9 cellular contexts compared by ENCODE assay signal in the genomic region with DNA sequence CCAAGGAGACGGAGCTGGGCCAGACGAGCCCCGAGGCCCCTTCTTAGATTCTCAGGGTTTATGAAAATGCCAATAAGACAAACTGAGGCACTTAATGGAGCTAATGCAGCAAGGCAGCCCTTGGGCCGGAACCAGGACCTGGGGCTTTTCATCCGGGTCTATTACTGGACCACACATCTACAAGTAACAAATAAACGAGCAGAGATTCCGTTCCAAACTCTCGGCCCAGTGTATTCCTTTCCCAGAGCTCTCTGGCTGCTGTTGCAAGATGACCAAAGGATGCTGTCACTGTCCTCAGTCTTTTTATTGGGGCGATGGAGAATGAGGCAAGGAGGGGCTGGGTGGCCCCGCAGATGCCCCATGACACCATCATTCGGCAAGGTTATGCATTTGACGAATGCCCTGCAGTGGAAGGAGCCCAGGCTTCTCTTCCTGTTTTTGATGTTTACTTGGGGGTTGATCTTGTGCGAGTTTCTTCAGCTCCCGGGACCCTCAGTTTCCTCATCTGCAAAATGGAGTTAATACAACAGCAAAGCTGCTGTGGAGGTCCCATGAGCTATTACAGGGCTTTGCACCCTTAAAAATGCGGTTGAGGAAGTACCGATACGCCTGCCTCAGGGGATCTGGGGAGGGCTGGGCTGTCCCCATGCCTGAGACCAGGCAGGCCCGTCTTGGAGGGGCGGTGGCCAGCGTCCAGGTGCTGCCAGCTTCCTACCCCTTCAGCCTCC. TPM values are rescaled to one million over a fixed set of nuclear protein-coding genes. Genes with fewer than 3 reads are reported as not detected.
DNase-seq lines count a peak whose midpoint lies in the region; ATAC-seq and TF ChIP-seq lines count a peak whose summit lies in the region.
"Had no signal": no experiment of that assay in that cellular context is flagged by ENCODE, and none has a peak within 500 bp of the region (broad histone marks: within the 10 kb centered on the region; RNA-seq: fewer than 3 reads in every experiment).

No MANE protein-coding gene starts in this region.

- CTCF ChIA-PET in RWPE1 (lab: Yijun Ruan, JAX): interaction anchor here (0.7 to 1.6 kb wide), 2 partner anchors 22 to 120 kb away, joined by 4 to 6 read pairs; no protein-coding TSS in a partner anchor

- POLR2A ChIA-PET in RWPE1 (lab: Yijun Ruan, JAX; ENCODE audit: low non-redundant PET): no interaction called here

- peaks cover 9% of the 10 kb centered on the region; the same call in 1 of the 2 replicates for H3F3A ChIP-seq in Loucy (ENCODE audit: low read depth)

- H3K27ac ChIP-seq in esophagus muscularis mucosa (replicated peaks in 1 of 4) (peak overlapping the region; percentile 90 to 96 (median 94)), prostate gland (peak overlapping the region in 1 of 2 donors; percentile 77), RWPE1 (no peak overlapping the region)

- H3K9me2 ChIP-seq in Loucy (replicated peaks; ENCODE audit: low read depth, low read length): no peaks in the 10 kb centered on the region

- H3K27me3 ChIP-seq in Loucy (ENCODE audit: insufficient read depth, low read length, poor library complexity, severe bottlenecking): no peaks in the 10 kb centered on the region
- peaks cover 0 to 15% (median 3%) of the 10 kb centered on the region in 4 donors for H3K27me3 ChIP-seq in esophagus muscularis mucosa
- no peaks in the 10 kb centered on the region for H3K27me3 ChIP-seq in prostate gland (replicated peaks; ENCODE audit: insufficient read depth)

- TF ChIP-seq EP300 in esophagus muscularis mucosa (IDR thresholded peaks at IDR 0.05): no peak

- H3K9me3 ChIP-seq in Loucy (ENCODE audit: insufficient read depth, low read depth, low read length): no peaks in the 10 kb centered on the region
- no peaks in the 10 kb centered on the region for H3K9me3 ChIP-seq in esophagus muscularis mucosa
- H3K9me3 ChIP-seq in prostate gland: no peaks in the 10 kb centered on the region

- no peak for ATAC-seq in GM18861 (IDR thresholded peaks at IDR 0.05; ENCODE audit: unreplicated experiment)
- ATAC-seq in activated CD4-positive, CD25-positive, alpha-beta regulatory T cell treated with anti-CD3 and anti-CD28 coated beads, Interleukin-2, amount 50 U/mL, for 24 hours: no peak

- H3K4me2 ChIP-seq in Loucy (ENCODE audit: low read depth, low read length, poor library complexity, severe bottlenecking): peak overlapping the region; percentile 88

- TF ChIP-seq CTCF in Loucy (conservative IDR thresholded peaks at IDR 0.05; ENCODE audit: low read length): no peak
- no peak for TF ChIP-seq CTCF in esophagus muscularis mucosa (IDR thresholded peaks at IDR 0.05)
- no peak for TF ChIP-seq CTCF in prostate gland (IDR thresholded peaks at IDR 0.05)
- no peak for TF ChIP-seq CTCF in RWPE1 (conservative IDR thresholded peaks at IDR 0.05; ENCODE audit: low read depth)

- 58% methylated on average over 16 of the region's 20 CpGs for WGBS in esophagus muscularis mucosa
- 58% methylated on average over 20 of the region's 20 CpGs for WGBS in prostate gland

- no peaks in the 10 kb centered on the region for H4K20me1 ChIP-seq in Loucy (ENCODE audit: insufficient read depth, low read length, poor library complexity, severe bottlenecking)

- no peak for DNase-seq in esophagus muscularis mucosa (ENCODE audit: extremely low spot score)
- DNase-seq in prostate gland (ENCODE audit: low spot score): no peak
- DNase-seq in RWPE1 (ENCODE audit: low spot score): no peak
- no peak for DNase-seq in central memory CD4-positive, alpha-beta T cell
- DNase-seq: T1000 had no signal

- H3K4me1 ChIP-seq in Loucy (ENCODE audit: insufficient read depth, low read length, poor library complexity, severe bottlenecking) (peaks cover 44% of the 10 kb centered on the region), esophagus muscularis mucosa (peaks cover 19 to 48% (median 43%) of the 10 kb centered on the region in 4 donors), prostate gland (replicated peaks) (peaks cover 7% of the 10 kb centered on the region)

- intact Hi-C loops in esophagus muscularis mucosa (cut with DNase I) (loop anchor here (5.0 kb wide), 1 partner anchor 82 kb away; no protein-coding TSS in a partner anchor), prostate gland (cut with DNase I) (no loop called here)

- no peaks in the 10 kb centered on the region for H3K36me3 ChIP-seq in Loucy (ENCODE audit: insufficient read depth, low read length)
- no peaks in the 10 kb centered on the region for H3K36me3 ChIP-seq in esophagus muscularis mucosa
- H3K36me3 ChIP-seq in prostate gland: no peaks in the 10 kb centered on the region

- H3K79me2 ChIP-seq in Loucy (ENCODE audit: insufficient read depth, low read length): no peaks in the 10 kb centered on the region; the same call in 1 of the 2 replicates

- peak overlapping the region; percentile 87 for H3K9ac ChIP-seq in Loucy (ENCODE audit: low read depth, low read length, poor library complexity, severe bottlenecking)

- H2AFZ ChIP-seq in Loucy (ENCODE audit: low read length): peak overlapping the region; percentile 86

- TF ChIP-seq POLR2A in esophagus muscularis mucosa (IDR thresholded peaks at IDR 0.05; ENCODE audit: low read depth): no peak
- TF ChIP-seq POLR2A in prostate gland (IDR thresholded peaks at IDR 0.05): no peak

- H3K4me3 ChIP-seq in GM08714 (ENCODE audit: low read length) (peak overlapping the region; percentile 73; the same call in 1 of the 2 replicates), Loucy (ENCODE audit: low read length, poor library complexity, severe bottlenecking) (peak overlapping the region; percentile 87), esophagus muscularis mucosa (peak overlapping the region; percentile 77 to 95 (median 90)), prostate gland (peak overlapping the region; percentile 59 to 63)

RNA-seq across cellular contexts. Expression of gene NTN1, which starts 1.1 kb away (rescaled TPM):
- total RNA-seq in esophagus muscularis mucosa: 100 to 1,000 TPM in 3 of 4 donors, 10 to 100 TPM in 1; 69.3 to 179 (median 117) TPM
- total RNA-seq in prostate gland: 10 to 100 TPM in 1 of 2 donors, 1 to 10 TPM in 1; 9.2 to 11.4 TPM

RNA-seq across cellular contexts. Expression of gene PIK3R5, which starts 54.8 kb away (rescaled TPM):
- 10 to 100 TPM in 2 of 4 donors, 1 to 10 TPM in 2; 7.0 to 16.2 (median 9.6) TPM for total RNA-seq in esophagus muscularis mucosa
- total RNA-seq in prostate gland: 10 to 100 TPM in 1 of 2 donors, 1 to 10 TPM in 1; 3.2 to 10.4 TPM

Comparison
In these comparisons a context has a peak if more than half of its experiments do, and no peak if none do; other contexts are left out.
1. RNA of gene NTN1, which starts 1.1 kb away (total RNA-seq): 69.3 to 179 TPM in esophagus muscularis mucosa; 9.2 to 11.4 TPM in prostate gland; every median in the first group is over 4 times any median in the second.
2. Peak in every context shown above with its lines, with median percentiles within 50 percentile points of each other: H3K4me3 ChIP-seq.